ENCODE assay signal across 1 cellular context in genomic region chr12:28190321-28191017, GRCh38.
TF ChIP-seq lines count a peak whose summit lies in the region.

Gene CCDC91, plus strand, starts transcription at chr12:28190456. Its CDS starts 66,760 bp downstream, at chr12:28257216.

TF ChIP-seq in HepG2, 621 proteins besides CTCF, POLR2A, EP300 and RAD21 (continued from another document and continues in another):
- TF ChIP-seq ZBTB40 (IDR thresholded peaks at IDR 0.05), result no peak
- TF ChIP-seq ZBTB40 (CRISPR knock-in tag; IDR thresholded peaks at IDR 0.05), result no peak; the same call in 1 of the 2 replicates
- TF ChIP-seq ISL2 (CRISPR knock-in tag; IDR thresholded peaks at IDR 0.05), result peak; percentile 83
- TF ChIP-seq TRIM22 (IDR thresholded peaks at IDR 0.05), result no peak
- TF ChIP-seq ZNF777 (CRISPR knock-in tag; IDR thresholded peaks at IDR 0.05), result peak; percentile 49; the same call in 1 of the 2 replicates
- TF ChIP-seq ZNF644 (CRISPR knock-in tag; IDR thresholded peaks at IDR 0.05; ENCODE audit: low read depth), result peak; percentile 75
- 0 out of 2 replicates have a peak, but pooled peaks have one; percentile 81 for TF ChIP-seq ZFYVE20 (CRISPR knock-in tag; IDR thresholded peaks at IDR 0.05; ENCODE audit: borderline replicate concordance, low read depth)
- TF ChIP-seq IRX3 (CRISPR knock-in tag; IDR thresholded peaks at IDR 0.05; ENCODE audit: borderline replicate concordance, low read depth), result no peak; the same call in none of the 2 replicates
- TF ChIP-seq, protein P1, sequence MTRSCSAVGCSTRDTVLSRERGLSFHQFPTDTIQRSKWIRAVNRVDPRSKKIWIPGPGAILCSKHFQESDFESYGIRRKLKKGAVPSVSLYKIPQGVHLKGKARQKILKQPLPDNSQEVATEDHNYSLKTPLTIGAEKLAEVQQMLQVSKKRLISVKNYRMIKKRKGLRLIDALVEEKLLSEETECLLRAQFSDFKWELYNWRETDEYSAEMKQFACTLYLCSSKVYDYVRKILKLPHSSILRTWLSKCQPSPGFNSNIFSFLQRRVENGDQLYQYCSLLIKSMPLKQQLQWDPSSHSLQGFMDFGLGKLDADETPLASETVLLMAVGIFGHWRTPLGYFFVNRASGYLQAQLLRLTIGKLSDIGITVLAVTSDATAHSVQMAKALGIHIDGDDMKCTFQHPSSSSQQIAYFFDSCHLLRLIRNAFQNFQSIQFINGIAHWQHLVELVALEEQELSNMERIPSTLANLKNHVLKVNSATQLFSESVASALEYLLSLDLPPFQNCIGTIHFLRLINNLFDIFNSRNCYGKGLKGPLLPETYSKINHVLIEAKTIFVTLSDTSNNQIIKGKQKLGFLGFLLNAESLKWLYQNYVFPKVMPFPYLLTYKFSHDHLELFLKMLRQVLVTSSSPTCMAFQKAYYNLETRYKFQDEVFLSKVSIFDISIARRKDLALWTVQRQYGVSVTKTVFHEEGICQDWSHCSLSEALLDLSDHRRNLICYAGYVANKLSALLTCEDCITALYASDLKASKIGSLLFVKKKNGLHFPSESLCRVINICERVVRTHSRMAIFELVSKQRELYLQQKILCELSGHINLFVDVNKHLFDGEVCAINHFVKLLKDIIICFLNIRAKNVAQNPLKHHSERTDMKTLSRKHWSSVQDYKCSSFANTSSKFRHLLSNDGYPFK (CRISPR knock-in tag; IDR thresholded peaks at IDR 0.05; ENCODE audit: borderline replicate concordance), result peak; percentile 87
- peak; percentile 97 for TF ChIP-seq KLF9 (CRISPR knock-in tag; IDR thresholded peaks at IDR 0.05; ENCODE audit: low read depth)
- TF ChIP-seq PHB2 (IDR thresholded peaks at IDR 0.05; ENCODE audit: partially characterized antibody), result no peak
- TF ChIP-seq, protein P2, sequence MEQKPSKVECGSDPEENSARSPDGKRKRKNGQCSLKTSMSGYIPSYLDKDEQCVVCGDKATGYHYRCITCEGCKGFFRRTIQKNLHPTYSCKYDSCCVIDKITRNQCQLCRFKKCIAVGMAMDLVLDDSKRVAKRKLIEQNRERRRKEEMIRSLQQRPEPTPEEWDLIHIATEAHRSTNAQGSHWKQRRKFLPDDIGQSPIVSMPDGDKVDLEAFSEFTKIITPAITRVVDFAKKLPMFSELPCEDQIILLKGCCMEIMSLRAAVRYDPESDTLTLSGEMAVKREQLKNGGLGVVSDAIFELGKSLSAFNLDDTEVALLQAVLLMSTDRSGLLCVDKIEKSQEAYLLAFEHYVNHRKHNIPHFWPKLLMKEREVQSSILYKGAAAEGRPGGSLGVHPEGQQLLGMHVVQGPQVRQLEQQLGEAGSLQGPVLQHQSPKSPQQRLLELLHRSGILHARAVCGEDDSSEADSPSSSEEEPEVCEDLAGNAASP (CRISPR knock-in tag; IDR thresholded peaks at IDR 0.05; ENCODE audit: borderline replicate concordance), result no peak
- TF ChIP-seq ZNF747 (CRISPR knock-in tag; IDR thresholded peaks at IDR 0.05; ENCODE audit: borderline replicate concordance), result peak; percentile 92; the same call in 1 of the 2 replicates
- TF ChIP-seq, protein P3, sequence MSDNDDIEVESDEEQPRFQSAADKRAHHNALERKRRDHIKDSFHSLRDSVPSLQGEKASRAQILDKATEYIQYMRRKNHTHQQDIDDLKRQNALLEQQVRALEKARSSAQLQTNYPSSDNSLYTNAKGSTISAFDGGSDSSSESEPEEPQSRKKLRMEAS (IDR thresholded peaks at IDR 0.05), result peak; percentile 97
- TF ChIP-seq ZNF652 (CRISPR knock-in tag; IDR thresholded peaks at IDR 0.05; ENCODE audit: borderline replicate concordance, low read depth), result no peak; the same call in 1 of the 2 replicates
- TF ChIP-seq ZNF674 (CRISPR knock-in tag; IDR thresholded peaks at IDR 0.05; ENCODE audit: low read depth), result peak; percentile 94; the same call in 1 of the 2 replicates
- TF ChIP-seq CREB1 (IDR thresholded peaks at IDR 0.05), result peak; percentile 71
- peak; percentile 80 for TF ChIP-seq CREB1 (CRISPR knock-in tag; IDR thresholded peaks at IDR 0.05)
- TF ChIP-seq ZBTB20 (CRISPR knock-in tag; IDR thresholded peaks at IDR 0.05; ENCODE audit: borderline replicate concordance, low read depth), result peak; percentile 41; the same call in 1 of the 2 replicates
- 0 out of 2 replicates have a peak, but pooled peaks have one; percentile 21 for TF ChIP-seq ZNF205 (CRISPR knock-in tag; IDR thresholded peaks at IDR 0.05)
- TF ChIP-seq, protein P4, sequence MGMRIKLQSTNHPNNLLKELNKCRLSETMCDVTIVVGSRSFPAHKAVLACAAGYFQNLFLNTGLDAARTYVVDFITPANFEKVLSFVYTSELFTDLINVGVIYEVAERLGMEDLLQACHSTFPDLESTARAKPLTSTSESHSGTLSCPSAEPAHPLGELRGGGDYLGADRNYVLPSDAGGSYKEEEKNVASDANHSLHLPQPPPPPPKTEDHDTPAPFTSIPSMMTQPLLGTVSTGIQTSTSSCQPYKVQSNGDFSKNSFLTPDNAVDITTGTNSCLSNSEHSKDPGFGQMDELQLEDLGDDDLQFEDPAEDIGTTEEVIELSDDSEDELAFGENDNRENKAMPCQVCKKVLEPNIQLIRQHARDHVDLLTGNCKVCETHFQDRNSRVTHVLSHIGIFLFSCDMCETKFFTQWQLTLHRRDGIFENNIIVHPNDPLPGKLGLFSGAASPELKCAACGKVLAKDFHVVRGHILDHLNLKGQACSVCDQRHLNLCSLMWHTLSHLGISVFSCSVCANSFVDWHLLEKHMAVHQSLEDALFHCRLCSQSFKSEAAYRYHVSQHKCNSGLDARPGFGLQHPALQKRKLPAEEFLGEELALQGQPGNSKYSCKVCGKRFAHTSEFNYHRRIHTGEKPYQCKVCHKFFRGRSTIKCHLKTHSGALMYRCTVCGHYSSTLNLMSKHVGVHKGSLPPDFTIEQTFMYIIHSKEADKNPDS (CRISPR knock-in tag; IDR thresholded peaks at IDR 0.05), result peak; percentile 70; the same call in 1 of the 2 replicates
- TF ChIP-seq ZNF713 (CRISPR knock-in tag; IDR thresholded peaks at IDR 0.05), result peak; percentile 89; the same call in 1 of the 2 replicates
- 0 out of 2 replicates have a peak, but pooled peaks have one; percentile 8 for TF ChIP-seq ZNF512B (CRISPR knock-in tag; IDR thresholded peaks at IDR 0.05; ENCODE audit: borderline replicate concordance)
- TF ChIP-seq, protein P5, sequence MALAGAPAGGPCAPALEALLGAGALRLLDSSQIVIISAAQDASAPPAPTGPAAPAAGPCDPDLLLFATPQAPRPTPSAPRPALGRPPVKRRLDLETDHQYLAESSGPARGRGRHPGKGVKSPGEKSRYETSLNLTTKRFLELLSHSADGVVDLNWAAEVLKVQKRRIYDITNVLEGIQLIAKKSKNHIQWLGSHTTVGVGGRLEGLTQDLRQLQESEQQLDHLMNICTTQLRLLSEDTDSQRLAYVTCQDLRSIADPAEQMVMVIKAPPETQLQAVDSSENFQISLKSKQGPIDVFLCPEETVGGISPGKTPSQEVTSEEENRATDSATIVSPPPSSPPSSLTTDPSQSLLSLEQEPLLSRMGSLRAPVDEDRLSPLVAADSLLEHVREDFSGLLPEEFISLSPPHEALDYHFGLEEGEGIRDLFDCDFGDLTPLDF (CRISPR knock-in tag; IDR thresholded peaks at IDR 0.05), result peak; percentile 89
- no peak; the same call in 1 of the 2 replicates for TF ChIP-seq ARID2 (CRISPR knock-in tag; IDR thresholded peaks at IDR 0.05; ENCODE audit: borderline replicate concordance)
- TF ChIP-seq RAD51 (IDR thresholded peaks at IDR 0.05; ENCODE audit: borderline replicate concordance), result peak; percentile 68; the same call in 1 of the 2 replicates
- TF ChIP-seq ZNF350 (CRISPR knock-in tag; IDR thresholded peaks at IDR 0.05; ENCODE audit: borderline replicate concordance, low read depth), result peak; percentile 69; the same call in 1 of the 2 replicates
- TF ChIP-seq ZNF30 (CRISPR knock-in tag; IDR thresholded peaks at IDR 0.05), result peak; percentile 83; the same call in 1 of the 2 replicates
- peak; percentile 78 for TF ChIP-seq MEIS2 (CRISPR knock-in tag; IDR thresholded peaks at IDR 0.05)
- TF ChIP-seq ZNF660 (CRISPR knock-in tag; IDR thresholded peaks at IDR 0.05; ENCODE audit: borderline replicate concordance, low read depth), result no peak
- 0 out of 2 replicates have a peak, but pooled peaks have one; percentile 73 for TF ChIP-seq PREB (CRISPR knock-in tag; IDR thresholded peaks at IDR 0.05)
